Comparison of ENCODE assay signal across 8 cellular contexts in the genomic region with DNA sequence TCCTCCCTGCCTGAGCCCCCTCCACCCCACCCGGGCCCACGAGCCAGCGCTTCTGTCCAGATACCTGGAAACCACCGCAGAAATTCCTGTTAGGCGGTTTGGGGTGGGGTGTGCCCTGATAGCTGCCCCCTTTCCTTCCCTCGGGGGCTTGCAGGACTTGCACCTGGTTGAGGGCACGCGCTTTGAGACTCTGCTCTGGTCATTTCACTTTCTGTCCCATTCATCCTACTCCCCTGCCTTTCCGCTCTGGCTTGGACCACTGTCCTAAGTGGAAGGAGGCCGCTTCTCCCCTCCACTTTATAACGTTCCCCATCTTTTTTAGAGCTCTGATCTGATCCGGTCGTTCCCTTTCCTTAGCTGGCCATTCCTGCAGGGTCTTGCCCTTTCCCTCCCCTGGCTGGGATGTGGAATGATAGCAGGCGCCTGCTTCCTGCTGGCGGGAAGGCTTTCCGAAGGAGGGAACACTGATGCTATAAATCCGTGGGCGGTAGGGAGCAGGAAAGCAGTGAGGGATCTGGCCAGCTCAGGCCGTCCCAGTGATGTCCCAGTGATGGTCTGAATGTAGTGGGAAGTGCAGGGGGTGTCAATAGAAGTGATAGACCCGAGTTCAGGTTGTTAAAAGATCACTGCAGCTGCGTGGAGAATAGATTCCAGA. TPM values are rescaled to one million over a fixed set of nuclear protein-coding genes. Genes with fewer than 3 reads are reported as not detected.
A peak's percentile ranks its signal among the peaks of the same experiment; 100 is the strongest.
DNase-seq lines count a peak whose midpoint lies in the region; ATAC-seq and TF ChIP-seq lines count a peak whose summit lies in the region.

No MANE protein-coding gene starts in this region.

- peaks cover 13% of the 10 kb centered on the region for H3K4me1 ChIP-seq in HUES6 (ENCODE audit: control insufficient read depth, insufficient read depth, low read length)
- peaks cover 24% of the 10 kb centered on the region for H3K4me1 ChIP-seq in mammary epithelial cell (ENCODE audit: insufficient read depth, low read length)
- peaks cover 6 to 36% of the 10 kb centered on the region in 2 donors for H3K4me1 ChIP-seq in muscle layer of duodenum (ENCODE audit: control insufficient read depth in 1 of 2, insufficient read depth in 2 of 2, low read length in 2 of 2)

- H3K9me3 ChIP-seq in HUES6 (ENCODE audit: control insufficient read depth, insufficient read depth, low read depth, low read length) (peaks cover 26% of the 10 kb centered on the region), mammary epithelial cell (replicated peaks; ENCODE audit: insufficient read depth, low read length) (peaks cover 15% of the 10 kb centered on the region), muscle layer of duodenum (ENCODE audit: control insufficient read depth in 1 of 2, low read length in 2 of 2) (no peaks in the 10 kb centered on the region)

- dilution Hi-C loops in mammary epithelial cell (cut with HindIII; ENCODE audit: low sequenced_read_pairs) = no loop called here

- WGBS in mammary epithelial cell (ENCODE audit: low coverage, missing lambda C conversion rate) = 13% methylated on average over 9 of the region's 21 CpGs

- in situ Hi-C loops in mammary epithelial cell (cut with MboI; ENCODE audit: low sequenced_read_pairs in 2 of 2) = no loop called here

- no TSS peak for BruUV-seq in mammary epithelial cell (replicated peaks; lab: Mats Ljungman, UMichigan)

- intact Hi-C loops in mammary epithelial cell (cut with micrococcal nuclease) = loop anchor here (2.0 kb wide), 1 partner anchor 209 kb away; the partner anchor contains the start of gene PDGFA

- H3K27ac ChIP-seq in HUES6 (ENCODE audit: low read depth, low read length) (no peak overlapping the region), mammary epithelial cell (ENCODE audit: insufficient read depth, low read depth, low read length) (no peak overlapping the region), muscle layer of duodenum (ENCODE audit: low read length) (no peak overlapping the region)

- TF ChIP-seq CTCF in AG10803 (conservative IDR thresholded peaks at IDR 0.05; ENCODE audit: low read length) (0 out of 2 replicates have a peak, but pooled peaks have one; percentile 7), mammary epithelial cell (conservative IDR thresholded peaks at IDR 0.05 in 1 of 2, IDR thresholded peaks at IDR 0.05 in 1 of 2; ENCODE audit: extremely low read depth in 1 of 2, insufficient read depth in 1 of 2, low read depth in 1 of 2, low read length in 2 of 2) (no peak)

- H3K9ac ChIP-seq in HUES6 (ENCODE audit: low read length) = peak overlapping the region; percentile 36
- peak overlapping the region; percentile 39 for H3K9ac ChIP-seq in mammary epithelial cell (ENCODE audit: insufficient read depth, low read length)

- CTCF ChIA-PET in mammary epithelial cell (lab: Charles Lee; ENCODE audit: low non-redundant PET) = interaction anchor here (0.6 kb wide), 1 partner anchor 140 kb away, joined by 3 read pairs; no protein-coding TSS in a partner anchor

- H3K79me2 ChIP-seq in mammary epithelial cell (ENCODE audit: insufficient read depth, low read length) = peaks cover 82% of the 10 kb centered on the region

- peaks cover 49% of the 10 kb centered on the region for H3K36me3 ChIP-seq in HUES6 (ENCODE audit: control insufficient read depth, insufficient read depth, low read length)
- peaks cover 7% of the 10 kb centered on the region for H3K36me3 ChIP-seq in mammary epithelial cell (ENCODE audit: insufficient read depth, low read length)
- H3K36me3 ChIP-seq in muscle layer of duodenum (ENCODE audit: control insufficient read depth in 1 of 2, insufficient read depth in 2 of 2, low read length in 2 of 2) = peaks cover 0 to 32% of the 10 kb centered on the region in 2 donors

- no peaks in the 10 kb centered on the region for H4K20me1 ChIP-seq in mammary epithelial cell (ENCODE audit: insufficient read depth, low read length)

- peak overlapping the region; percentile 65 for H3K4me3 ChIP-seq in AG10803 (ENCODE audit: low read length)
- H3K4me3 ChIP-seq in HUES6 (ENCODE audit: low read depth, low read length) = peak overlapping the region; percentile 67
- peak overlapping the region; percentile 55 to 79 (median 66) for H3K4me3 ChIP-seq in mammary epithelial cell (replicated peaks in 1 of 3; ENCODE audit: insufficient read depth in 1 of 3, low read depth in 2 of 3, low read length in 3 of 3)
- H3K4me3 ChIP-seq in muscle layer of duodenum (ENCODE audit: low read depth in 1 of 2, low read length in 2 of 2) = peak overlapping the region; percentile 42 to 67

- H3K27me3 ChIP-seq in HUES6 (ENCODE audit: control insufficient read depth, insufficient read depth, low read length) (no peaks in the 10 kb centered on the region), mammary epithelial cell (ENCODE audit: insufficient read depth, low read length) (no peaks in the 10 kb centered on the region), muscle layer of duodenum (ENCODE audit: low read depth, low read length) (no peaks in the 10 kb centered on the region)

- H3K4me2 ChIP-seq in mammary epithelial cell (ENCODE audit: insufficient read depth, low read depth, low read length) = peak overlapping the region; percentile 95

- DNase-seq in AG10803 (ENCODE audit: low read depth) (peak; percentile 13), mammary epithelial cell (no peak), NK-92 (lab: John Stamatoyannopoulos, UW; ENCODE audit: unreplicated experiment) (no peak), medulla oblongata (ENCODE audit: extremely low spot score) (no peak)
- DNase-seq in effector CD8-positive, alpha-beta T cell (lab: John Stamatoyannopoulos, UW) = no peak

- ATAC-seq in GM21825 (IDR thresholded peaks at IDR 0.05; ENCODE audit: unreplicated experiment) = no peak

- H2AFZ ChIP-seq in mammary epithelial cell (ENCODE audit: low read depth, low read length) = peak overlapping the region; percentile 62

RNA-seq across cellular contexts. Expression of gene PRKAR1B, which starts 0.9 kb away (rescaled TPM):
- total RNA-seq in mammary epithelial cell = 10 to 100 TPM; 24.3 to 34.5 TPM
- polyA plus RNA-seq in mammary epithelial cell = 31.9 TPM
- polyA minus RNA-seq in mammary epithelial cell = 39.9 TPM

RNA-seq across cellular contexts. Expression of gene DNAAF5, which starts 1.4 kb away (rescaled TPM):
- total RNA-seq in mammary epithelial cell = 10 to 100 TPM; 27.8 to 34.0 TPM
- polyA plus RNA-seq in mammary epithelial cell = 52.4 TPM
- 64.4 TPM for polyA minus RNA-seq in mammary epithelial cell
